Comparison of ENCODE assay signal across 8 cellular contexts in genomic region chr4:140372607-140373327, GRCh38. TPM values are rescaled to one million over a fixed set of nuclear protein-coding genes. Genes with fewer than 3 reads are reported as not detected.
DNase-seq lines count a peak whose midpoint lies in the region; ATAC-seq and TF ChIP-seq lines count a peak whose summit lies in the region.

No MANE protein-coding gene starts in this region.

- DNase-seq in CD4-positive, alpha-beta T cell: peak in 6 of 10 experiments; percentile 5 to 32 (median 24)
- DNase-seq in OCI-M1 (lab: John Stamatoyannopoulos, UW): peak; percentile 79
- peak; percentile 67 for DNase-seq in adipocyte (ENCODE audit: low read depth)
- DNase-seq in spleen: no peak
- DNase-seq in kidney glomerular epithelial cell (lab: John Stamatoyannopoulos, UW): no peak

- no peak overlapping the region for H3K4me3 Mint-ChIP-seq in CD4-positive, alpha-beta T cell

- CTCF ChIA-PET in CD4-positive, alpha-beta T cell (lab: Charles Lee): interaction anchor here (0.9 to 3.4 kb wide), 5 partner anchors 9 to 1077 kb away, joined by 3 to 41 read pairs (median 3); partner anchors contain the start of gene ELMOD2

- H3K36me3 Mint-ChIP-seq in CD4-positive, alpha-beta T cell (ENCODE audit: low read depth): no peaks in the 10 kb centered on the region

- H3K27ac ChIP-seq in CD4-positive, alpha-beta T cell (ENCODE audit: low read depth, low read length): peak overlapping the region; percentile 65
- H3K27ac ChIP-seq in spleen: peak overlapping the region; percentile 55 to 93 (median 88)

- peaks cover 32% of the 10 kb centered on the region for H3K4me1 Mint-ChIP-seq in CD4-positive, alpha-beta T cell (ENCODE audit: low read depth)

- H3K27me3 ChIP-seq in CD4-positive, alpha-beta T cell (ENCODE audit: control insufficient read depth, insufficient read depth, low read length): no peaks in the 10 kb centered on the region
- H3K27me3 ChIP-seq in adipocyte (replicated peaks; ENCODE audit: control insufficient read depth, insufficient read depth, low read length) (no peaks in the 10 kb centered on the region), iPS-15b (ENCODE audit: control insufficient read depth, insufficient read depth, low read length) (no peaks in the 10 kb centered on the region), spleen (replicated peaks in 1 of 7) (no peaks in the 10 kb centered on the region)

- no peaks in the 10 kb centered on the region for H3K9me3 Mint-ChIP-seq in CD4-positive, alpha-beta T cell

- H3K9me3 ChIP-seq in CD4-positive, alpha-beta T cell (ENCODE audit: control insufficient read depth, low read length): no peaks in the 10 kb centered on the region
- H3K9me3 ChIP-seq in adipocyte (ENCODE audit: control insufficient read depth, low read length) (no peaks in the 10 kb centered on the region), iPS-15b (ENCODE audit: control insufficient read depth, insufficient read depth, low read length) (no peaks in the 10 kb centered on the region), spleen (no peaks in the 10 kb centered on the region)

- intact Hi-C loops in CD4-positive, alpha-beta T cell (cut with DNase I, micrococcal nuclease): loop anchor here (2.0 to 10.0 kb wide), 5 partner anchors 152 to 1068 kb away; partner anchors contain the start of genes ELMOD2 (in 2 of the 2), MAML3 (in 1 of the 2), NAA15 (in 1 of the 2) and NDUFC1 (in 1 of the 2)
- intact Hi-C loops in spleen (cut with DNase I; ENCODE audit: low total_unique reads): no loop called here

- WGBS in spleen, 5 donors: 1 to 2% (median 2%) methylated on average over 22 of the region's 22 CpGs

- H3K36me3 ChIP-seq in adipocyte (ENCODE audit: control insufficient read depth, insufficient read depth, low read length, severe bottlenecking): no peaks in the 10 kb centered on the region
- no peaks in the 10 kb centered on the region for H3K36me3 ChIP-seq in iPS-15b (ENCODE audit: control insufficient read depth, insufficient read depth, low read length)
- H3K36me3 ChIP-seq in spleen: no peaks in the 10 kb centered on the region

- POLR2A ChIA-PET in CD4-positive, alpha-beta T cell (lab: Charles Lee): interaction anchor here (0.7 to 2.2 kb wide), 12 partner anchors 9 to 1358 kb away, joined by 3 to 26 read pairs (median 6); partner anchors contain the start of genes CLGN, ELMOD2, MAML3 and NOCT

- H3K27me3 Mint-ChIP-seq in CD4-positive, alpha-beta T cell: no peaks in the 10 kb centered on the region

- peak in 1 of 3 donors; percentile 50 for TF ChIP-seq POLR2A in spleen (IDR thresholded peaks at IDR 0.05)

- peak; percentile 63 for ATAC-seq in CD4-positive, alpha-beta T cell (ENCODE audit: poor library complexity)
- ATAC-seq in GM18907 (IDR thresholded peaks at IDR 0.05; ENCODE audit: unreplicated experiment) (peak; percentile 63), HG03064 (IDR thresholded peaks at IDR 0.05; ENCODE audit: low read depth, unreplicated experiment) (peak; percentile 59)

- H3K9ac ChIP-seq in adipocyte (ENCODE audit: low read length) (peak overlapping the region; percentile 85), iPS-15b (ENCODE audit: low read depth, low read length) (peak overlapping the region; percentile 87)

- H3K27ac Mint-ChIP-seq in CD4-positive, alpha-beta T cell: no peak overlapping the region

- H3K4me1 ChIP-seq in adipocyte (ENCODE audit: control insufficient read depth, insufficient read depth, low read length) (peaks cover 15% of the 10 kb centered on the region), iPS-15b (ENCODE audit: control insufficient read depth, insufficient read depth, low read length) (peaks cover 5% of the 10 kb centered on the region), spleen (peaks cover 10 to 46% (median 33%) of the 10 kb centered on the region in 6 donors)

- peak; percentile 26 for TF ChIP-seq CTCF in CD4-positive, alpha-beta T cell (IDR thresholded peaks at IDR 0.05)
- peak in 9 of 11 experiments; percentile 14 to 53 (median 36) for TF ChIP-seq CTCF in spleen (IDR thresholded peaks at IDR 0.05 in 8 of 11, conservative IDR thresholded peaks at IDR 0.05 in 3 of 11)

- H3K4me3 ChIP-seq in adipocyte (ENCODE audit: low read length) (peak overlapping the region; percentile 93), iPS-15b (ENCODE audit: low read depth, low read length) (peak overlapping the region; percentile 83), spleen (peak overlapping the region; percentile 79 to 97 (median 92))

RNA-seq across cellular contexts. Expression of gene SCOC, which starts 0.7 kb away (rescaled TPM):
- 1 to 10 TPM; 5.9 to 6.8 TPM for total RNA-seq in CD4-positive, alpha-beta T cell
- total RNA-seq in spleen: 10 to 100 TPM; 22.3 to 37.2 (median 28.1) TPM
- polyA plus RNA-seq in spleen: 10 to 100 TPM; 23.7 to 45.1 (median 34.7) TPM

RNA-seq across cellular contexts. Expression of gene CLGN, which starts 54.7 kb away (rescaled TPM):
- not detected for total RNA-seq in CD4-positive, alpha-beta T cell
- under 1 TPM in 5 of 7 donors, not detected in 2; 0.23 to 0.85 (median 0.26) TPM for total RNA-seq in spleen
- under 1 TPM; 0.09 to 0.27 (median 0.10) TPM for polyA plus RNA-seq in spleen

Comparison
In these comparisons a context has a peak if more than half of its experiments do, and no peak if none do; other contexts are left out.
1. DNase-seq: peak in CD4-positive, alpha-beta T cell (6 of 10), OCI-M1 (single experiment) and adipocyte (single experiment); none in spleen (single experiment) and kidney glomerular epithelial cell (single experiment).
2. Peak in every context shown above with its lines, with median percentiles within 50 percentile points of each other: ATAC-seq and H3K4me3 ChIP-seq.